ENCODE assay signal across 29 cellular contexts in the genomic region with DNA sequence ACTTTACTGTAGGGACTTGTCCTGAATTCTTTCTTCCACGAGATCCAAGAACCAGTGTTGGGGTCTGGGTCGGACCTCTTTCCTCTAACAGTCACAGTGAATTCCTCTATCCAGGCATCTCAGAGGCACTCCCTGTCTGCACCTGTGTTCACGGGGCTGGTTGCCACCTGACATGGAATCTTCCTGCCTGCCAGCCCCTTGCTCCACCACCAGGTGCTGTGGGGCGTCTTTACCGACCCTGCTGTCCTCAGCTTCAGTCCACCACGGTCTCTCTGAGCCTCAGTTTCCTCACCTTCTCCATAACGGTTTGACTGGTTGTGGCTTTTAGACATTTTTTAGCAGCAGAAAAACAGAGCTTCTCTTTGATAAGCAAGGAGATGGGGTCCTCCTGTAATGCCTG.
A peak's percentile ranks its signal among the peaks of the same experiment; 100 is the strongest.
DNase-seq lines count a peak whose midpoint lies in the region; TF ChIP-seq lines count a peak whose summit lies in the region.
"Had no signal": no experiment of that assay in that cellular context is flagged by ENCODE, and none has a peak within 500 bp of the region (broad histone marks: within the 10 kb centered on the region; RNA-seq: fewer than 3 reads in every experiment).

No MANE protein-coding gene starts in this region.

- no peaks in the 10 kb centered on the region for H3K36me3 Mint-ChIP-seq in HFFc6 (ENCODE audit: low read depth)
- H3K36me3 Mint-ChIP-seq: CD8-positive, alpha-beta T cell; immature natural killer cell; natural killer cell; stimulated activated effector memory CD8-positive, alpha-beta T cell treated with anti-CD3 and anti-CD28 coated beads, Interleukin-12 subunit alpha, Interleukin-12 subunit beta, amount 100 ng/mL, for 72 hours had no signal

- no peak overlapping the region for H3K14ac ChIP-seq in mesenchymal stem cell (ENCODE audit: low read length in 2 of 2)

- H3K4me1 ChIP-seq in mesenchymal stem cell (ENCODE audit: control insufficient read depth, insufficient read depth, low read depth, low read length), result peaks cover 19% of the 10 kb centered on the region
- H3K4me1 ChIP-seq: ascending aorta had no signal

- in situ Hi-C loops in astrocyte of the spinal cord (cut with HindIII; ENCODE audit: low sequenced_read_pairs), result no loop called here

- H4K8ac ChIP-seq in mesenchymal stem cell (ENCODE audit: low read length), result peak overlapping the region; percentile 7

- no peaks in the 10 kb centered on the region for H3K79me1 ChIP-seq in mesenchymal stem cell (replicated peaks; ENCODE audit: low read length, poor library complexity, severe bottlenecking)

- H3K27ac ChIP-seq in mesenchymal stem cell (ENCODE audit: low read length, poor library complexity, severe bottlenecking), result no peak overlapping the region
- H3K27ac ChIP-seq: ascending aorta, RWPE1 had no signal

- peak overlapping the region; percentile 26 for H2BK15ac ChIP-seq in mesenchymal stem cell (ENCODE audit: low read depth, poor library complexity, severe bottlenecking)

- peaks cover 51% of the 10 kb centered on the region for H3K27me3 Mint-ChIP-seq in HFFc6 (ENCODE audit: insufficient read depth)

- 73% methylated on average over 7 of the region's 7 CpGs for WGBS in mesenchymal stem cell

- H4K91ac ChIP-seq in mesenchymal stem cell (ENCODE audit: low read length), result no peak overlapping the region

- H3K9me3 ChIP-seq in mesenchymal stem cell (ENCODE audit: control insufficient read depth, low read length), result no peaks in the 10 kb centered on the region
- H3K9me3 ChIP-seq: ascending aorta, heart right ventricle, mucosa of descending colon, tibial nerve had no signal

- H3K23ac ChIP-seq in mesenchymal stem cell (ENCODE audit: low read length in 2 of 2), result no peak overlapping the region

- H3K18ac ChIP-seq in mesenchymal stem cell (ENCODE audit: low read depth in 1 of 2, low read length in 2 of 2), result no peak overlapping the region

- H3K27me3 ChIP-seq in mesenchymal stem cell (ENCODE audit: control insufficient read depth in 1 of 2, insufficient read depth in 1 of 2, low read length in 2 of 2), result peaks cover 0 to 95% of the 10 kb centered on the region in 2 experiments
- H3K27me3 ChIP-seq: ascending aorta had no signal

- H2AK5ac ChIP-seq in mesenchymal stem cell (ENCODE audit: low read length, severe bottlenecking), result no peak overlapping the region

- H3K4me1 Mint-ChIP-seq in HFFc6 (ENCODE audit: low read depth), result peaks cover 11% of the 10 kb centered on the region
- H3K4me1 Mint-ChIP-seq: B cell, immature natural killer cell, natural killer cell had no signal

- H2BK12ac ChIP-seq in mesenchymal stem cell (ENCODE audit: low read length in 2 of 2), result peak overlapping the region in 1 of 2 experiments; percentile 70

- no peak overlapping the region for H3K27ac Mint-ChIP-seq in HFFc6
- H3K27ac Mint-ChIP-seq: B cell; CD8-positive, alpha-beta T cell; dendritic cell treated with granulocyte-macrophage colony-stimulating factor and Interleukin-4, amounts not matched to agents 40 ng/mL and 50 ng/mL, for 4 days; immature natural killer cell; natural killer cell; stimulated activated effector memory CD8-positive, alpha-beta T cell treated with anti-CD3 and anti-CD28 coated beads, Interleukin-12 subunit alpha, Interleukin-12 subunit beta, amount 100 ng/mL, for 72 hours had no signal

- no peak overlapping the region for H3K4me2 ChIP-seq in mesenchymal stem cell (ENCODE audit: low read length, poor library complexity, severe bottlenecking)

- H2AFZ ChIP-seq in mesenchymal stem cell (ENCODE audit: low read depth, low read length), result no peak overlapping the region

- H3K4me3 ChIP-seq in astrocyte of the spinal cord (ENCODE audit: low read depth, low read length) (no peak overlapping the region), mesenchymal stem cell (ENCODE audit: insufficient read depth in 1 of 2, low read depth in 1 of 2, low read length in 2 of 2) (no peak overlapping the region)
- H3K4me3 ChIP-seq: ascending aorta, heart right ventricle, lung, mucosa of descending colon, tibial nerve had no signal

- H3K36me3 ChIP-seq in mesenchymal stem cell (ENCODE audit: control insufficient read depth in 1 of 2, insufficient read depth in 2 of 2, low read depth in 1 of 2, low read length in 2 of 2), result no peaks in the 10 kb centered on the region
- H3K36me3 ChIP-seq: ascending aorta, heart right ventricle, tibial nerve had no signal

- no peak overlapping the region for H3K4me3 Mint-ChIP-seq in HFFc6
- H3K4me3 Mint-ChIP-seq: activated T-cell treated with anti-CD3 and anti-CD28 coated beads, Interleukin-2, amount 50 U/mL, for 4 hours; B cell; CD8-positive, alpha-beta T cell; dendritic cell treated with granulocyte-macrophage colony-stimulating factor and Interleukin-4, amounts not matched to agents 40 ng/mL and 50 ng/mL, for 4 days; immature natural killer cell; natural killer cell; stimulated activated effector memory CD8-positive, alpha-beta T cell treated with anti-CD3 and anti-CD28 coated beads, Interleukin-12 subunit alpha, Interleukin-12 subunit beta, amount 100 ng/mL, for 72 hours had no signal

- DNase-seq in HFFc6 (no peak), astrocyte of the spinal cord (ENCODE audit: low read depth, low spot score) (no peak), mesenchymal stem cell (no peak), NCI-H1694 treated with DMSO at 0.1 percent for 48 hours (lab: John Stamatoyannopoulos, UW) (no peak), NCI-H1694 (lab: John Stamatoyannopoulos, UW) (no peak), NCI-H1092 treated with DMSO at 0.1 percent for 48 hours (lab: John Stamatoyannopoulos, UW) (no peak)
- no peak for DNase-seq in activated effector memory CD4-positive, alpha-beta T cell treated with Interleukin-2 at 50 U/mL for 16 hours
- DNase-seq: ACHN; activated gamma-delta T cell treated with Interleukin-2 at 50 U/mL for 16 hours; activated T-cell treated with anti-CD3 and anti-CD28 coated beads, Interleukin-2, amount 50 U/mL, for 4 hours; CD8-positive, alpha-beta T cell; foreskin fibroblast; heart right ventricle; immature natural killer cell; Karpas-422; left cardiac atrium; mucosa of descending colon; natural killer cell; NCI-H1417 treated with DMSO at 0.1 percent for 48 hours; NCI-H774; T1000 had no signal

- no peak overlapping the region for H3K4ac ChIP-seq in mesenchymal stem cell (ENCODE audit: low read depth in 1 of 2, low read length in 2 of 2)

- no peak overlapping the region for H3K9ac ChIP-seq in mesenchymal stem cell (ENCODE audit: low read length)

- no peak overlapping the region for H2BK5ac ChIP-seq in mesenchymal stem cell (ENCODE audit: low read depth, low read length, poor library complexity, severe bottlenecking)

- H3K9me3 Mint-ChIP-seq in HFFc6, result no peaks in the 10 kb centered on the region
- H3K9me3 Mint-ChIP-seq: activated T-cell treated with anti-CD3 and anti-CD28 coated beads, Interleukin-2, amount 50 U/mL, for 4 hours; CD8-positive, alpha-beta T cell; dendritic cell treated with granulocyte-macrophage colony-stimulating factor and Interleukin-4, amounts not matched to agents 40 ng/mL and 50 ng/mL, for 4 days; immature natural killer cell; natural killer cell; stimulated activated effector memory CD8-positive, alpha-beta T cell treated with anti-CD3 and anti-CD28 coated beads, Interleukin-12 subunit alpha, Interleukin-12 subunit beta, amount 100 ng/mL, for 72 hours had no signal

- peak; percentile 19 for TF ChIP-seq CTCF in GM12873 (IDR thresholded peaks at IDR 0.05; ENCODE audit: insufficient read depth, low read depth, low read length, missing control alignments)
- TF ChIP-seq CTCF in HFFc6 (IDR thresholded peaks at IDR 0.05), result peak; percentile 35; the same call in 1 of the 2 replicates
- TF ChIP-seq CTCF in astrocyte of the spinal cord (IDR thresholded peaks at IDR 0.05; ENCODE audit: low read depth, low read length), result peak; percentile 9

- peak overlapping the region; percentile 4 for H2BK120ac ChIP-seq in mesenchymal stem cell (ENCODE audit: low read depth, low read length)
